ENCODE assay signal across 25 cellular contexts in the genomic region with DNA sequence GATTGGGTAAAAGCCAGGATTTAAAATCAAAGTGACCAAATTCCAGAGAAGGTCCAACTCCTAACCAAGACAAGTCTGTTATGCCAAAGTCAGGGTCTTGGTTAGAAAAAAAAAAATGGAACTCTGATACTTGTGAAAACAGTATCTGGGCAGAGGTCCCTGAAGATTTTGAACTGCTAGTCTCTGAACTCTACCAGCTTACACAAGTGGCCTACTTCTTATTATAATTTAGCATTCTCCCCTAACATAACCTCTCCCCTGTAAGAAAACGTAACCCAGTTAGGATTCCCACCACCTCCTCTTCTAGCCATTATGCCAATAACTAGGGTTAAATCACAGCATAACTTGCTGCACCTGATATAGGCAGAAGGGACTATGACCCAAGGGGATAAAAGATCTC.
A peak's percentile ranks its signal among the peaks of the same experiment; 100 is the strongest.
DNase-seq lines count a peak whose midpoint lies in the region; ATAC-seq, FAIRE-seq and TF ChIP-seq lines count a peak whose summit lies in the region.
"Had no signal": no experiment of that assay in that cellular context is flagged by ENCODE, and none has a peak within 500 bp of the region (broad histone marks: within the 10 kb centered on the region; RNA-seq: fewer than 3 reads in every experiment).

No MANE protein-coding gene starts in this region.

- H3K4me2 ChIP-seq in HepG2 (ENCODE audit: low read depth, low read length), result no peak overlapping the region
- H3K4me2 ChIP-seq: BLaER1 had no signal

- 82% methylated on average over 1 of the region's 1 CpG for WGBS in right lobe of liver (ENCODE audit: insufficient coverage, low coverage, low lambda C conversion rate, missing lambda C conversion rate)
- WGBS in HepG2 (ENCODE audit: low lambda C conversion rate), result no CpG with 5 or more reads among the region's 1 CpG

- CTCF ChIA-PET in HepG2 (lab: Yijun Ruan, JAX; ENCODE audit: low intra/inter-chr PET ratio, low total read pairs), result no interaction called here

- no peaks in the 10 kb centered on the region for H3K9me3 ChIP-seq in right lobe of liver
- no peaks in the 10 kb centered on the region for H3K9me3 ChIP-seq in HepG2 (ENCODE audit: low read length)
- H3K9me3 ChIP-seq: BE2C, BLaER1 had no signal

- no peak for DNase-seq in right lobe of liver
- no peak for DNase-seq in HepG2 (ENCODE audit: low spot score)
- no peak for DNase-seq in left lobe of liver (ENCODE audit: low spot score)
- DNase-seq in amygdala (lab: John Stamatoyannopoulos, UW), result no peak
- DNase-seq: 8988T; ACHN; BE2C; C1 segment of cervical spinal cord; CD4-positive, alpha-beta memory T cell; CD4-positive, CD25-positive, alpha-beta regulatory T cell; CD8-positive, alpha-beta memory T cell; COR-L47; DMS 273 treated with DMSO at 0.1 percent for 48 hours; DMS153; DMS53; DMS79; DND-41; EL; GDM1 had no signal

- no peaks in the 10 kb centered on the region for H3K79me2 ChIP-seq in HepG2 (ENCODE audit: insufficient read depth, low read length)

- TF ChIP-seq POLR2A in right lobe of liver (IDR thresholded peaks at IDR 0.05), result no peak
- TF ChIP-seq POLR2A in HepG2 (IDR thresholded peaks at IDR 0.05; ENCODE audit: insufficient read depth in 1 of 2, low read depth in 2 of 2, low read length in 2 of 2), result no peak

- no peaks in the 10 kb centered on the region for H3K36me3 ChIP-seq in right lobe of liver
- no peaks in the 10 kb centered on the region for H3K36me3 ChIP-seq in HepG2 (replicated peaks in 1 of 2; ENCODE audit: control insufficient read depth in 1 of 2, insufficient read depth in 2 of 2, low read length in 2 of 2)
- H3K36me3 ChIP-seq: BE2C, BLaER1 had no signal

- H3K4me3 ChIP-seq in right lobe of liver, result no peak overlapping the region
- no peak overlapping the region for H3K4me3 ChIP-seq in HepG2 (replicated peaks in 1 of 3; ENCODE audit: insufficient read depth in 1 of 3, low read depth in 2 of 3, low read length in 3 of 3)
- H3K4me3 ChIP-seq: BLaER1, GM12878 had no signal

- peak in 3 of 4 donors; percentile 21 to 49 (median 44) for ATAC-seq in right lobe of liver
- no peak for ATAC-seq in HepG2
- ATAC-seq in left lobe of liver, result peak; percentile 68
- ATAC-seq in HG02759 (IDR thresholded peaks at IDR 0.05; ENCODE audit: unreplicated experiment), result no peak
- ATAC-seq: GM12878 had no signal

- BruUV-seq in HepG2 (replicated peaks; lab: Mats Ljungman, UMichigan), result no TSS peak

- H3K9ac ChIP-seq in HepG2 (ENCODE audit: insufficient read depth, low read depth, low read length), result no peak overlapping the region
- H3K9ac ChIP-seq: BLaER1 had no signal

- TF ChIP-seq RAD21 in HepG2 (CRISPR knock-in tag; IDR thresholded peaks at IDR 0.05), result no peak

- in situ Hi-C loops in HepG2 (cut with HindIII; ENCODE audit: extremely low pct_ligation_motif_present, low pct_unique_long_range_greater_than_20kb), result no loop called here

- H3K27ac ChIP-seq in right lobe of liver (no peak overlapping the region), HepG2 (ENCODE audit: extremely low read length, insufficient read depth, low read length) (no peak overlapping the region)
- H3K27ac ChIP-seq: BLaER1 had no signal

- no peak for TF ChIP-seq EP300 in HepG2 (IDR thresholded peaks at IDR 0.05; ENCODE audit: low read depth in 2 of 2, low read length in 2 of 2)
- TF ChIP-seq EP300 in HepG2 (CRISPR knock-in tag; IDR thresholded peaks at IDR 0.05; ENCODE audit: borderline replicate concordance), result no peak

- H3K27me3 ChIP-seq in right lobe of liver (no peaks in the 10 kb centered on the region), HepG2 (ENCODE audit: control insufficient read depth in 1 of 2, insufficient read depth in 2 of 2, low read length in 2 of 2) (no peaks in the 10 kb centered on the region)
- H3K27me3 ChIP-seq: BE2C, BLaER1 had no signal

- H3K4me1 ChIP-seq in right lobe of liver (peaks cover 0 to 4% (median 0%) of the 10 kb centered on the region in 4 donors), HepG2 (ENCODE audit: insufficient read depth, low read length) (no peaks in the 10 kb centered on the region)
- H3K4me1 ChIP-seq: BE2C, BLaER1 had no signal

- H4K20me1 ChIP-seq in HepG2 (ENCODE audit: insufficient read depth, low read length), result no peaks in the 10 kb centered on the region
- H4K20me1 ChIP-seq: BLaER1 had no signal

- intact Hi-C loops in right lobe of liver (cut with DNase I) (no loop called here), HepG2 (cut with micrococcal nuclease; ENCODE audit: unreplicated experiment) (no loop called here)

- FAIRE-seq in HepG2 (lab: Jason Lieb, UNC), result no peak
- FAIRE-seq: A204.1, GM12878, GM12892, GM18507 had no signal

- no peak overlapping the region for H2AFZ ChIP-seq in HepG2 (ENCODE audit: low read length)

- POLR2A ChIA-PET in HepG2 (lab: Yijun Ruan, JAX), result no interaction called here

- TF ChIP-seq CTCF in right lobe of liver (IDR thresholded peaks at IDR 0.05) (no peak), HepG2 (CRISPR knock-in tag; IDR thresholded peaks at IDR 0.05) (no peak)

TF ChIP-seq in HepG2, 621 proteins besides CTCF, POLR2A, EP300 and RAD21:
- TF ChIP-seq, protein P1, sequence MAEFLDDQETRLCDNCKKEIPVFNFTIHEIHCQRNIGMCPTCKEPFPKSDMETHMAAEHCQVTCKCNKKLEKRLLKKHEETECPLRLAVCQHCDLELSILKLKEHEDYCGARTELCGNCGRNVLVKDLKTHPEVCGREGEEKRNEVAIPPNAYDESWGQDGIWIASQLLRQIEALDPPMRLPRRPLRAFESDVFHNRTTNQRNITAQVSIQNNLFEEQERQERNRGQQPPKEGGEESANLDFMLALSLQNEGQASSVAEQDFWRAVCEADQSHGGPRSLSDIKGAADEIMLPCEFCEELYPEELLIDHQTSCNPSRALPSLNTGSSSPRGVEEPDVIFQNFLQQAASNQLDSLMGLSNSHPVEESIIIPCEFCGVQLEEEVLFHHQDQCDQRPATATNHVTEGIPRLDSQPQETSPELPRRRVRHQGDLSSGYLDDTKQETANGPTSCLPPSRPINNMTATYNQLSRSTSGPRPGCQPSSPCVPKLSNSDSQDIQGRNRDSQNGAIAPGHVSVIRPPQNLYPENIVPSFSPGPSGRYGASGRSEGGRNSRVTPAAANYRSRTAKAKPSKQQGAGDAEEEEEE (CRISPR knock-in tag; IDR thresholded peaks at IDR 0.05; ENCODE audit: borderline replicate concordance), result no peak
- TF ChIP-seq ZNF780A (CRISPR knock-in tag; IDR thresholded peaks at IDR 0.05) (no peak), MTA1 (CRISPR knock-in tag; IDR thresholded peaks at IDR 0.05; ENCODE audit: borderline replicate concordance) (no peak), ZNF776 (CRISPR knock-in tag; IDR thresholded peaks at IDR 0.05) (no peak), NFATC3 (CRISPR knock-in tag; IDR thresholded peaks at IDR 0.05) (no peak), SRSF1 (optimal IDR thresholded peaks at IDR 0.05; ENCODE audit: low read depth, low read length) (no peak), ZNF674 (CRISPR knock-in tag; IDR thresholded peaks at IDR 0.05; ENCODE audit: low read depth) (no peak), PAWR (CRISPR knock-in tag; IDR thresholded peaks at IDR 0.05; ENCODE audit: borderline replicate concordance) (no peak), SIX4 (CRISPR knock-in tag; IDR thresholded peaks at IDR 0.05) (no peak), HNRNPL (IDR thresholded peaks at IDR 0.05; ENCODE audit: low read depth, low read length) (no peak), REPIN1 (CRISPR knock-in tag; IDR thresholded peaks at IDR 0.05; ENCODE audit: borderline replicate concordance, low read depth) (no peak), ZNF335 (CRISPR knock-in tag; IDR thresholded peaks at IDR 0.05) (no peak)
- TF ChIP-seq, protein P2, sequence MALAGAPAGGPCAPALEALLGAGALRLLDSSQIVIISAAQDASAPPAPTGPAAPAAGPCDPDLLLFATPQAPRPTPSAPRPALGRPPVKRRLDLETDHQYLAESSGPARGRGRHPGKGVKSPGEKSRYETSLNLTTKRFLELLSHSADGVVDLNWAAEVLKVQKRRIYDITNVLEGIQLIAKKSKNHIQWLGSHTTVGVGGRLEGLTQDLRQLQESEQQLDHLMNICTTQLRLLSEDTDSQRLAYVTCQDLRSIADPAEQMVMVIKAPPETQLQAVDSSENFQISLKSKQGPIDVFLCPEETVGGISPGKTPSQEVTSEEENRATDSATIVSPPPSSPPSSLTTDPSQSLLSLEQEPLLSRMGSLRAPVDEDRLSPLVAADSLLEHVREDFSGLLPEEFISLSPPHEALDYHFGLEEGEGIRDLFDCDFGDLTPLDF (CRISPR knock-in tag; IDR thresholded peaks at IDR 0.05), result no peak
- TF ChIP-seq, protein P3, sequence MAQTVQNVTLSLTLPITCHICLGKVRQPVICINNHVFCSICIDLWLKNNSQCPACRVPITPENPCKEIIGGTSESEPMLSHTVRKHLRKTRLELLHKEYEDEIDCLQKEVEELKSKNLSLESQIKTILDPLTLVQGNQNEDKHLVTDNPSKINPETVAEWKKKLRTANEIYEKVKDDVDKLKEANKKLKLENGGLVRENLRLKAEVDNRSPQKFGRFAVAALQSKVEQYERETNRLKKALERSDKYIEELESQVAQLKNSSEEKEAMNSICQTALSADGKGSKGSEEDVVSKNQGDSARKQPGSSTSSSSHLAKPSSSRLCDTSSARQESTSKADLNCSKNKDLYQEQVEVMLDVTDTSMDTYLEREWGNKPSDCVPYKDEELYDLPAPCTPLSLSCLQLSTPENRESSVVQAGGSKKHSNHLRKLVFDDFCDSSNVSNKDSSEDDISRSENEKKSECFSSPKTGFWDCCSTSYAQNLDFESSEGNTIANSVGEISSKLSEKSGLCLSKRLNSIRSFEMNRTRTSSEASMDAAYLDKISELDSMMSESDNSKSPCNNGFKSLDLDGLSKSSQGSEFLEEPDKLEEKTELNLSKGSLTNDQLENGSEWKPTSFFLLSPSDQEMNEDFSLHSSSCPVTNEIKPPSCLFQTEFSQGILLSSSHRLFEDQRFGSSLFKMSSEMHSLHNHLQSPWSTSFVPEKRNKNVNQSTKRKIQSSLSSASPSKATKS (CRISPR knock-in tag; IDR thresholded peaks at IDR 0.05), result no peak

Comparison
In these comparisons a context has a peak if more than half of its experiments do, and no peak if none do; other contexts are left out.
1. ATAC-seq: peak in right lobe of liver (3 of 4) and left lobe of liver (single experiment); none in HepG2 (single experiment) and HG02759 (single experiment).